10 cellular contexts compared by ENCODE assay signal in genomic region chr9:89421595-89421994, GRCh38.
A peak's percentile ranks its signal among the peaks of the same experiment; 100 is the strongest.
DNase-seq lines count a peak whose midpoint lies in the region; ATAC-seq and TF ChIP-seq lines count a peak whose summit lies in the region.
"Had no signal": no experiment of that assay in that cellular context is flagged by ENCODE, and none has a peak within 500 bp of the region (broad histone marks: within the 10 kb centered on the region; RNA-seq: fewer than 3 reads in every experiment).

No MANE protein-coding gene starts in this region.

- WGBS in right cardiac atrium = 87% methylated on average over 6 of the region's 6 CpGs

- peaks cover 98% of the 10 kb centered on the region for H3K36me3 Mint-ChIP-seq in activated T-helper 17 cell treated with anti-CD3 and anti-CD28 coated beads, Interleukin-2, amount 50 U/mL, for 72 hours (ENCODE audit: low read depth)
- peaks cover 6% of the 10 kb centered on the region for H3K36me3 Mint-ChIP-seq in glutamatergic neuron (ENCODE audit: unreplicated experiment)

- H3K4me3 Mint-ChIP-seq in activated T-helper 17 cell treated with anti-CD3 and anti-CD28 coated beads, Interleukin-2, amount 50 U/mL, for 72 hours = peak overlapping the region; percentile 92
- H3K4me3 Mint-ChIP-seq in glutamatergic neuron (ENCODE audit: unreplicated experiment) = no peak overlapping the region

- CTCF ChIA-PET in AG04450 (lab: Charles Lee) = no interaction called here

- H3K4me3 ChIP-seq in AG04450 (ENCODE audit: low read depth, low read length) (no peak overlapping the region), HL-60 (replicated peaks; ENCODE audit: insufficient read depth, low read length) (no peak overlapping the region), right cardiac atrium (ENCODE audit: low read length) (no peak overlapping the region)
- H3K4me3 ChIP-seq: right atrium auricular region had no signal

- no peak for TF ChIP-seq CTCF in AG04450 (IDR thresholded peaks at IDR 0.05; ENCODE audit: low read depth, low read length)
- TF ChIP-seq CTCF in HL-60 (IDR thresholded peaks at IDR 0.05; ENCODE audit: insufficient read depth, low read length) = no peak
- no peak for TF ChIP-seq CTCF in glutamatergic neuron (IDR thresholded peaks at IDR 0.05; ENCODE audit: partially characterized antibody, unreplicated experiment)

- intact Hi-C loops in right cardiac atrium (cut with DNase I) = loop anchor here in 1 of 4 donors (10.0 kb wide), 1 partner anchor 57 kb away; no protein-coding TSS in a partner anchor

- no peak for ATAC-seq in activated T-helper 17 cell treated with anti-CD3 and anti-CD28 coated beads, Interleukin-2, amount 50 U/mL, for 72 hours (replicated peaks)
- ATAC-seq in GM18505 (IDR thresholded peaks at IDR 0.05; ENCODE audit: unreplicated experiment) (no peak), right cardiac atrium (no peak)

- POLR2A ChIA-PET in AG04450 (lab: Yijun Ruan, JAX) = no interaction called here

- peaks cover 83% of the 10 kb centered on the region for H3K4me1 Mint-ChIP-seq in activated T-helper 17 cell treated with anti-CD3 and anti-CD28 coated beads, Interleukin-2, amount 50 U/mL, for 72 hours
- H3K4me1 Mint-ChIP-seq in glutamatergic neuron (ENCODE audit: low read depth, unreplicated experiment) = peaks cover 8% of the 10 kb centered on the region

- no peaks in the 10 kb centered on the region for H3K27me3 Mint-ChIP-seq in activated T-helper 17 cell treated with anti-CD3 and anti-CD28 coated beads, Interleukin-2, amount 50 U/mL, for 72 hours
- H3K27me3 Mint-ChIP-seq in glutamatergic neuron (ENCODE audit: unreplicated experiment) = peaks cover 6% of the 10 kb centered on the region

- H3K9me3 Mint-ChIP-seq in activated T-helper 17 cell treated with anti-CD3 and anti-CD28 coated beads, Interleukin-2, amount 50 U/mL, for 72 hours = no peaks in the 10 kb centered on the region
- peaks cover 20% of the 10 kb centered on the region for H3K9me3 Mint-ChIP-seq in glutamatergic neuron (ENCODE audit: unreplicated experiment)

- DNase-seq in AG04450 (ENCODE audit: low read depth, low spot score) = no peak
- DNase-seq in HL-60 (ENCODE audit: low read depth in 1 of 2, low spot score in 1 of 2) = no peak
- peak; percentile 49 for DNase-seq in kidney tubule cell (ENCODE audit: low spot score)
- DNase-seq in glutamatergic neuron = no peak
- DNase-seq in right cardiac atrium = no peak
- DNase-seq in NCI-H1048 (lab: John Stamatoyannopoulos, UW) = no peak
- DNase-seq: BE2C had no signal

- peak overlapping the region; percentile 100 for H3K27ac Mint-ChIP-seq in activated T-helper 17 cell treated with anti-CD3 and anti-CD28 coated beads, Interleukin-2, amount 50 U/mL, for 72 hours
- no peak overlapping the region for H3K27ac Mint-ChIP-seq in glutamatergic neuron (ENCODE audit: unreplicated experiment)

- no peaks in the 10 kb centered on the region for H3K4me1 ChIP-seq in right cardiac atrium (ENCODE audit: control insufficient read depth, insufficient read depth, low read length)

- H3K27ac ChIP-seq in AG04450 (ENCODE audit: low read depth, low read length) (peak overlapping the region; percentile 33), HL-60 (replicated peaks) (peak overlapping the region; percentile 64; the same call in 1 of the 2 replicates), right cardiac atrium (ENCODE audit: low read length) (no peak overlapping the region)
- H3K27ac ChIP-seq: right atrium auricular region had no signal

- H3K27me3 ChIP-seq in AG04450 (ENCODE audit: control insufficient read depth, insufficient read depth, low read length) = no peaks in the 10 kb centered on the region
- H3K27me3 ChIP-seq in HL-60 (ENCODE audit: insufficient read depth, poor library complexity, severe bottlenecking) = no peaks in the 10 kb centered on the region
- no peaks in the 10 kb centered on the region for H3K27me3 ChIP-seq in right cardiac atrium (ENCODE audit: control insufficient read depth, insufficient read depth)
- H3K27me3 ChIP-seq: BE2C, right atrium auricular region had no signal

- H3K9me3 ChIP-seq in AG04450 (ENCODE audit: control insufficient read depth, insufficient read depth, low read length) (peaks cover 6% of the 10 kb centered on the region), right cardiac atrium (ENCODE audit: control insufficient read depth, low read length) (no peaks in the 10 kb centered on the region)
- H3K9me3 ChIP-seq: BE2C, right atrium auricular region had no signal

- TF ChIP-seq POLR2A in GM18505 (IDR thresholded peaks at IDR 0.05; ENCODE audit: borderline replicate concordance, extremely low read depth, insufficient read depth, insufficient read length) = no peak
